Comparison of ENCODE assay signal across 38 cellular contexts in the genomic region with DNA sequence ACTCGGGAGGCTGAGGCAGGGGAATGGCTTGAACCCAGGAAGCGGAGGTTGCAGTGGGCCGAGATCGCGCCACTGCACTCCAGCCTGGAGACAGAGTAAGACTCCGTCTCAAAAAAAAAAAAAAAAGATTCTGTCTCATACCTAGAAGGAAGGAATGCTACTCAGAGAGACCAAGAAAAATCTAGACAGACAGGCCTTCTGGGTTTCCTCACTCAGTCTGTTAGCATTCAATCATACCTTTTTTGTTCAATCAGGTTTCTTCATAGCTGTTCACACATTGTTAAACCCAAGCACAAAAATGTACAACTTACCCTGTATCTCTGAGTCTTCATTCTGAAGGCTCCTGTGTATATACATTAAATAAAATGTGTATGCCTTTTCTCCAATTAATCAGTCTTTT.
"Had no signal": no experiment of that assay in that cellular context is flagged by ENCODE, and none has a peak within 500 bp of the region (broad histone marks: within the 10 kb centered on the region; RNA-seq: fewer than 3 reads in every experiment).

No MANE protein-coding gene starts in this region.

- H3K27me3 ChIP-seq: adrenal gland, ascending aorta, body of pancreas, brain microvascular endothelial cell, breast epithelium, cardiac muscle cell had no signal

- H3K27ac ChIP-seq: adrenal gland, ascending aorta, body of pancreas, brain microvascular endothelial cell, breast epithelium, cardiac muscle cell had no signal

- H3K36me3 Mint-ChIP-seq: activated naive CD8-positive, alpha-beta T cell; activated naive CD8-positive, alpha-beta T cell treated with anti-CD3 and anti-CD28 coated beads, Interleukin-2, amount 10 ng/mL, durations not matched to agents 7 days and 5 days; brain had no signal

- DNase-seq: activated effector memory CD4-positive, alpha-beta T cell treated with anti-CD3 and anti-CD28 coated beads, Interleukin-2, amount 50 U/mL, for 16 hours; activated effector memory CD4-positive, alpha-beta T cell treated with Interleukin-2 at 50 U/mL for 16 hours; activated gamma-delta T cell; activated gamma-delta T cell treated with Interleukin-2 at 50 U/mL for 16 hours; activated naive CD4-positive, alpha-beta T cell; activated naive CD4-positive, alpha-beta T cell treated with anti-CD3 and anti-CD28 coated beads for 36 hours; activated naive CD4-positive, alpha-beta T cell treated with anti-CD3 and anti-CD28 coated beads, Interleukin-2, amount 10 ng/mL, durations not matched to agents 7 days and 5 days; activated naive CD4-positive, alpha-beta T cell treated with anti-CD3 and anti-CD28 coated beads, Interleukin-2, amount 50 U/mL, for 16 hours; activated naive CD4-positive, alpha-beta T cell treated with Interleukin-2 at 50 U/mL for 16 hours; activated naive CD8-positive, alpha-beta T cell treated with anti-CD3 and anti-CD28 coated beads for 36 hours; activated naive CD8-positive, alpha-beta T cell treated with anti-CD3 and anti-CD28 coated beads, Interleukin-2, amount 10 ng/mL, durations not matched to agents 7 days and 5 days; activated naive CD8-positive, alpha-beta T cell treated with anti-CD3 and anti-CD28 coated beads, Interleukin-2, amount 50 U/mL, for 24 hours; activated T-cell treated with anti-CD3 and anti-CD28 coated beads, Interleukin-2, amount 50 U/mL, for 1 hour; activated T-cell treated with anti-CD3 and anti-CD28 coated beads, Interleukin-2, amount 50 U/mL, for 24 hours; activated T-cell treated with anti-CD3 and anti-CD28 coated beads, Interleukin-2, amount 50 U/mL, for 4 hours; activated T-cell treated with anti-CD3 and anti-CD28 coated beads, Interleukin-2, amount 50 U/mL, for 48 hours; activated T-cell treated with anti-CD3 and anti-CD28 coated beads, Interleukin-2, amount 50 U/mL, for 72 hours; adrenal gland; amniotic stem cell; amygdala; anterior cingulate cortex; aorta; body of pancreas; brain microvascular endothelial cell; caudate nucleus; central memory CD4-positive, alpha-beta T cell; cerebellar nuclear complex had no signal

- H3K27ac Mint-ChIP-seq: activated naive CD4-positive, alpha-beta T cell treated with anti-CD3 and anti-CD28 coated beads for 36 hours; activated naive CD4-positive, alpha-beta T cell treated with anti-CD3 and anti-CD28 coated beads, Interleukin-2, amount 10 ng/mL, durations not matched to agents 7 days and 5 days; activated naive CD4-positive, alpha-beta T cell treated with anti-CD3 and anti-CD28 coated beads, Interleukin-2, amount 50 U/mL, for 24 hours; activated naive CD4-positive, alpha-beta T cell treated with anti-CD3 and anti-CD28 coated beads, Interleukin-2, amount 50 U/mL, for 72 hours; activated naive CD8-positive, alpha-beta T cell; activated naive CD8-positive, alpha-beta T cell treated with anti-CD3 and anti-CD28 coated beads for 36 hours; activated naive CD8-positive, alpha-beta T cell treated with anti-CD3 and anti-CD28 coated beads, Interleukin-2, amount 10 ng/mL, durations not matched to agents 7 days and 5 days; activated naive CD8-positive, alpha-beta T cell treated with anti-CD3 and anti-CD28 coated beads, Interleukin-2, amount 50 U/mL, for 24 hours; activated T-cell treated with anti-CD3 and anti-CD28 coated beads, Interleukin-2, amount 50 U/mL, for 24 hours; activated T-cell treated with anti-CD3 and anti-CD28 coated beads, Interleukin-2, amount 50 U/mL, for 72 hours; activated T-helper 1 cell treated with anti-CD3 and anti-CD28 coated beads, Interleukin-12 subunit alpha, Interleukin-12 subunit beta, Interleukin-2, Interleukin-4 antibody, amounts not matched to agents 30 ng/mL and 10 ng/mL and 1 ng/mL, durations not matched to agents 14 hours and 24 hours and 36 hours; activated T-helper 17 cell treated with anti-CD3 and anti-CD28 coated beads, Interleukin-2, amount 50 U/mL, for 72 hours; activated T-helper 2 cell treated with anti-CD3 and anti-CD28 coated beads, Interferon-gamma antibody, Interleukin-2, Interleukin-4, amounts not matched to agents 10 μg/mL and 5 μg/mL and 100 μg/mL, durations not matched to agents 14 hours and 24 hours and 36 hours; brain had no signal

- H3K4me3 ChIP-seq: adrenal gland, ascending aorta, body of pancreas, breast epithelium, cardiac muscle cell had no signal

- H3K9me3 Mint-ChIP-seq: activated naive CD4-positive, alpha-beta T cell treated with anti-CD3 and anti-CD28 coated beads for 36 hours; activated naive CD4-positive, alpha-beta T cell treated with anti-CD3 and anti-CD28 coated beads, Interleukin-2, amount 50 U/mL, for 24 hours; activated naive CD4-positive, alpha-beta T cell treated with anti-CD3 and anti-CD28 coated beads, Interleukin-2, amount 50 U/mL, for 72 hours; activated naive CD8-positive, alpha-beta T cell treated with anti-CD3 and anti-CD28 coated beads for 36 hours; activated naive CD8-positive, alpha-beta T cell treated with anti-CD3 and anti-CD28 coated beads, Interleukin-2, amount 10 ng/mL, durations not matched to agents 7 days and 5 days; activated naive CD8-positive, alpha-beta T cell treated with anti-CD3 and anti-CD28 coated beads, Interleukin-2, amount 50 U/mL, for 24 hours; activated T-cell treated with anti-CD3 and anti-CD28 coated beads, Interleukin-2, amount 50 U/mL, for 24 hours; activated T-cell treated with anti-CD3 and anti-CD28 coated beads, Interleukin-2, amount 50 U/mL, for 4 hours; activated T-helper 17 cell treated with anti-CD3 and anti-CD28 coated beads, Interleukin-2, amount 50 U/mL, for 72 hours; central memory CD8-positive, alpha-beta T cell had no signal

- H3K36me3 ChIP-seq: adrenal gland, ascending aorta, brain microvascular endothelial cell, breast epithelium, cardiac muscle cell had no signal

- H3K4me3 Mint-ChIP-seq: activated naive CD4-positive, alpha-beta T cell treated with anti-CD3 and anti-CD28 coated beads for 36 hours; activated naive CD4-positive, alpha-beta T cell treated with anti-CD3 and anti-CD28 coated beads, Interleukin-2, amount 10 ng/mL, durations not matched to agents 7 days and 5 days; activated naive CD4-positive, alpha-beta T cell treated with anti-CD3 and anti-CD28 coated beads, Interleukin-2, amount 50 U/mL, for 24 hours; activated naive CD8-positive, alpha-beta T cell; activated naive CD8-positive, alpha-beta T cell treated with anti-CD3 and anti-CD28 coated beads for 36 hours; activated naive CD8-positive, alpha-beta T cell treated with anti-CD3 and anti-CD28 coated beads, Interleukin-2, amount 10 ng/mL, durations not matched to agents 7 days and 5 days; activated naive CD8-positive, alpha-beta T cell treated with anti-CD3 and anti-CD28 coated beads, Interleukin-2, amount 50 U/mL, for 24 hours; activated T-cell treated with anti-CD3 and anti-CD28 coated beads, Interleukin-2, amount 50 U/mL, for 24 hours; activated T-cell treated with anti-CD3 and anti-CD28 coated beads, Interleukin-2, amount 50 U/mL, for 4 hours; activated T-cell treated with anti-CD3 and anti-CD28 coated beads, Interleukin-2, amount 50 U/mL, for 72 hours; activated T-helper 1 cell treated with anti-CD3 and anti-CD28 coated beads, Interleukin-12 subunit alpha, Interleukin-12 subunit beta, Interleukin-2, Interleukin-4 antibody, amounts not matched to agents 30 ng/mL and 10 ng/mL and 1 ng/mL, durations not matched to agents 14 hours and 24 hours and 36 hours; activated T-helper 17 cell treated with anti-CD3 and anti-CD28 coated beads, Interleukin-2, amount 50 U/mL, for 72 hours; brain; central memory CD8-positive, alpha-beta T cell had no signal

- H3K9me3 ChIP-seq: adrenal gland, ascending aorta, body of pancreas, breast epithelium had no signal

- ATAC-seq: activated naive CD4-positive, alpha-beta T cell treated with anti-CD3 and anti-CD28 coated beads, Interleukin-2, amount 50 U/mL, for 72 hours; activated naive CD8-positive, alpha-beta T cell treated with anti-CD3 and anti-CD28 coated beads, Interleukin-2, amount 50 U/mL, for 24 hours; activated T-cell treated with anti-CD3 and anti-CD28 coated beads, Interleukin-2, amount 50 U/mL, for 4 hours; activated T-cell treated with anti-CD3 and anti-CD28 coated beads, Interleukin-2, amount 50 U/mL, for 72 hours; activated T-helper 17 cell treated with anti-CD3 and anti-CD28 coated beads, Interleukin-2, amount 50 U/mL, for 72 hours; body of pancreas had no signal
